In the genomic region with DNA sequence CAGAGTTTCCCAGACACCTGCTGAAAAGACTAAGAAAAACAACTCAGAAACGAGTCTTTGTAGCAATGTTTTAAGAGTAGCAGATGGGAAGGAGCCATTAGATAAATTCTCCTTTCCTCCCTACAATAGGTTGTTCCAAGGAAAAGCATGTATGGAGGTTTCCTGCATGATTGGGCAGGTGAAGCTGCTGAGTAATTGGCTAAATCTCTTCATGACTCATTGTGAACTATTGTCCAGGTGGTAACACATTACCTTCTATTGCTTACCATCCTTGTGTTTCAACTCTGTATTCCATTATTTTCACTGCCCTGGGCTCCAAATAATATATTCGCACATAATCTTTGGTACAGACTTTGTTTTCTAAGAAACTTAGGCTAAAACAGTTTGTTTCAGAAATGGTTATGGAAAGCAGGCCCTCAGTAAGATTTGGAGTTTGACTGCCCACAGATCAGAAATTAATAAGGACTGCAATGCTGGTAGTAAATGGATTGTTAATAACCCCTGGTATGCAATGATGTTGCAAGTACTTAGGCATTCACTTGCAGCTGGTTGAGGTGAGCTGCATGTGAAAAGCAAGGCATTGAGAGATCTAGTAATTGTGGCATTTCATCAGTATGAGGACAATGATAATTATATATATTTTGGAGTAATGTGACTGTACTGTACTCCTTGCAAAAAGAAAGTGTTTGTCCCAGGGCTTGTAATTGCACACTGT, we compare ENCODE assay signal across 19 cellular contexts.
A peak's percentile ranks its signal among the peaks of the same experiment; 100 is the strongest.
DNase-seq lines count a peak whose midpoint lies in the region; ATAC-seq and TF ChIP-seq lines count a peak whose summit lies in the region.
"Had no signal": no experiment of that assay in that cellular context is flagged by ENCODE, and none has a peak within 500 bp of the region (broad histone marks: within the 10 kb centered on the region; RNA-seq: fewer than 3 reads in every experiment).

No MANE protein-coding gene starts in this region.

- H3F3A ChIP-seq in GM23248 (ENCODE audit: insufficient read depth) = no peaks in the 10 kb centered on the region

- TF ChIP-seq CTCF in epithelial cell of esophagus (IDR thresholded peaks at IDR 0.05; ENCODE audit: insufficient read depth, low read depth, low read length, missing control alignments) (no peak), tibial artery (IDR thresholded peaks at IDR 0.05) (no peak)

- intact Hi-C loops in tibial artery (cut with DNase I; ENCODE audit: low total_unique reads) = no loop called here

- H4K20me1 ChIP-seq in GM23248 (ENCODE audit: insufficient read depth) = no peaks in the 10 kb centered on the region

- no peak overlapping the region for H3K4me2 ChIP-seq in GM23248 (ENCODE audit: unreplicated experiment)
- H3K4me2 ChIP-seq: GM23338 had no signal

- no peaks in the 10 kb centered on the region for H3K9me2 ChIP-seq in GM23248 (ENCODE audit: insufficient read depth)

- DNase-seq in DMS53 (lab: John Stamatoyannopoulos, UW) (peak; percentile 48), DMS53 treated with DMSO at 0.1 percent for 48 hours (lab: John Stamatoyannopoulos, UW; ENCODE audit: unreplicated experiment) (no peak), NCI-H69 (lab: John Stamatoyannopoulos, UW) (peak; percentile 32), epithelial cell of esophagus (ENCODE audit: low read depth) (peak; percentile 93), kidney glomerular epithelial cell (lab: John Stamatoyannopoulos, UW) (peak; percentile 68), GM23248 (no peak), tibial artery (no peak)
- DNase-seq: CD4-positive, alpha-beta memory T cell; DND-41; GDM1; KBM-7; NCI-H1417 treated with DMSO at 0.1 percent for 48 hours; NCI-H2081; NCI-H82 had no signal

- 48 to 53% methylated on average over 2 of the region's 2 CpGs for WGBS in GM23248 (ENCODE audit: low coverage in 1 of 2, low lambda C conversion rate in 2 of 2, missing lambda C conversion rate in 2 of 2), 2 experiments

- H3K4me1 ChIP-seq in GM23248 (ENCODE audit: insufficient read depth) (no peaks in the 10 kb centered on the region), tibial artery (no peaks in the 10 kb centered on the region)

- no peak overlapping the region for H3K4me3 ChIP-seq in epithelial cell of esophagus (ENCODE audit: low read length)
- no peak overlapping the region for H3K4me3 ChIP-seq in GM23248
- H3K4me3 ChIP-seq in tibial artery = no peak overlapping the region
- H3K4me3 ChIP-seq: GM23338 had no signal

- in situ Hi-C loops in GM23248 (cut with MboI) = no loop called here

- no peak overlapping the region for H3K9ac ChIP-seq in GM23248

- H3K27ac ChIP-seq in GM23248 (no peak overlapping the region), tibial artery (no peak overlapping the region)
- H3K27ac ChIP-seq: 22Rv1 had no signal

- no peak for ATAC-seq in GM19324 (IDR thresholded peaks at IDR 0.05; ENCODE audit: low FRiP score, unreplicated experiment)
- ATAC-seq: GM23338, HCT116, Right ventricle myocardium inferior had no signal

- H3K9me3 ChIP-seq in GM23248 (ENCODE audit: low read depth) (no peaks in the 10 kb centered on the region), tibial artery (no peaks in the 10 kb centered on the region)

- no peaks in the 10 kb centered on the region for H3K27me3 ChIP-seq in GM23248 (replicated peaks; ENCODE audit: insufficient read depth)
- no peaks in the 10 kb centered on the region for H3K27me3 ChIP-seq in tibial artery

- no peaks in the 10 kb centered on the region for H3K79me2 ChIP-seq in GM23248 (ENCODE audit: insufficient read depth)

- H2AFZ ChIP-seq in GM23248 = no peak overlapping the region
- H2AFZ ChIP-seq: GM23338 had no signal

- H3K36me3 ChIP-seq in GM23248 (ENCODE audit: low read depth) = no peaks in the 10 kb centered on the region
- no peaks in the 10 kb centered on the region for H3K36me3 ChIP-seq in tibial artery

Comparison
In these comparisons a context has a peak if more than half of its experiments do, and no peak if none do; other contexts are left out.
1. DNase-seq: peak in DMS53 (single experiment), NCI-H69 (single experiment), epithelial cell of esophagus (single experiment) and kidney glomerular epithelial cell (single experiment); none in DMS53 treated with DMSO at 0.1 percent for 48 hours (single experiment), GM23248 (single experiment) and tibial artery (0 of 2).